In genomic region chr1:209190591-209191241, GRCh38 we compare ENCODE assay signal across 8 cellular contexts.
DNase-seq lines count a peak whose midpoint lies in the region; ATAC-seq and TF ChIP-seq lines count a peak whose summit lies in the region.

No MANE protein-coding gene starts in this region.

- in situ Hi-C loops in astrocyte of the spinal cord (cut with HindIII; ENCODE audit: low sequenced_read_pairs), result no loop called here

- ATAC-seq in GM19043 (IDR thresholded peaks at IDR 0.05; ENCODE audit: low read depth, unreplicated experiment) (peak; percentile 88), HG03103 (IDR thresholded peaks at IDR 0.05; ENCODE audit: low read depth, unreplicated experiment) (peak; percentile 82), left lung (peak; percentile 96)

- no peaks in the 10 kb centered on the region for H3K4me1 ChIP-seq in left lung

- no peak overlapping the region for H3K27ac ChIP-seq in left lung

- TF ChIP-seq CTCF in astrocyte of the spinal cord (IDR thresholded peaks at IDR 0.05; ENCODE audit: low read depth, low read length) (peak; percentile 84), left lung (IDR thresholded peaks at IDR 0.05) (peak; percentile 53 to 55)

- intact Hi-C loops in left lung (cut with DNase I), result no loop called here

- no peaks in the 10 kb centered on the region for H3K36me3 ChIP-seq in left lung

- H3K27me3 ChIP-seq in left lung, result no peaks in the 10 kb centered on the region

- H3K4me3 ChIP-seq in astrocyte of the spinal cord (ENCODE audit: low read depth, low read length) (no peak overlapping the region), left lung (no peak overlapping the region)

- peaks cover 0 to 12% of the 10 kb centered on the region in 2 donors for H3K9me3 ChIP-seq in left lung

- peak; percentile 7 for DNase-seq in DMS114 treated with DMSO at 0.1 percent for 48 hours (lab: John Stamatoyannopoulos, UW; ENCODE audit: unreplicated experiment)
- DNase-seq in NCI-H526 (lab: John Stamatoyannopoulos, UW), result peak; percentile 48 to 72
- peak; percentile 60 for DNase-seq in astrocyte of the spinal cord (ENCODE audit: low read depth, low spot score)
- peak in 1 of 2 donors; percentile 67 for DNase-seq in left lung
- DNase-seq in ureter (ENCODE audit: low spot score), result no peak
- no peak for DNase-seq in OCI-M2 (lab: John Stamatoyannopoulos, UW; ENCODE audit: unreplicated experiment)

Comparison
In these comparisons a context has a peak if more than half of its experiments do, and no peak if none do; other contexts are left out.
1. DNase-seq: peak in DMS114 treated with DMSO at 0.1 percent for 48 hours (single experiment), NCI-H526 (2 of 2) and astrocyte of the spinal cord (single experiment); none in ureter (single experiment) and OCI-M2 (single experiment).
2. Peak in every context shown above with its lines, with median percentiles within 50 percentile points of each other: ATAC-seq.